In genomic region chr2:27672723-27673486, GRCh38 we compare ENCODE assay signal across 19 cellular contexts.
"Had no signal": no experiment of that assay in that cellular context is flagged by ENCODE, and none has a peak within 500 bp of the region (broad histone marks: within the 10 kb centered on the region; RNA-seq: fewer than 3 reads in every experiment).

No MANE protein-coding gene starts in this region.

- H3K4me3 Mint-ChIP-seq: activated naive CD8-positive, alpha-beta T cell treated with anti-CD3 and anti-CD28 coated beads for 36 hours; neural progenitor cell; T-helper 2 cell treated with Interferon-gamma antibody and Interleukin-4, amounts not matched to agents 5 μg/mL and 100 μg/mL, for 36 hours; type B pancreatic cell had no signal

- H3K4me1 ChIP-seq: neural progenitor cell, pancreas had no signal

- ATAC-seq: esophagus mucosa, left lobe of liver, pancreas had no signal

- FAIRE-seq: bronchial epithelial cell, endometrium, islet of Langerhans, pancreas had no signal

- H3K27me3 Mint-ChIP-seq: activated naive CD8-positive, alpha-beta T cell treated with anti-CD3 and anti-CD28 coated beads for 36 hours; type B pancreatic cell had no signal

- H3K27me3 ChIP-seq: neural progenitor cell, pancreas had no signal

- H3K27ac Mint-ChIP-seq: activated naive CD8-positive, alpha-beta T cell treated with anti-CD3 and anti-CD28 coated beads for 36 hours; neural progenitor cell; T-helper 2 cell treated with Interferon-gamma antibody and Interleukin-4, amounts not matched to agents 5 μg/mL and 100 μg/mL, for 36 hours; type B pancreatic cell had no signal

- H3K4me3 ChIP-seq: neural progenitor cell, pancreas, smooth muscle cell had no signal

- H3K27ac ChIP-seq: neural progenitor cell, pancreas had no signal

- H3K9me3 Mint-ChIP-seq: activated naive CD8-positive, alpha-beta T cell treated with anti-CD3 and anti-CD28 coated beads for 36 hours; neural progenitor cell; T-helper 2 cell treated with Interferon-gamma antibody and Interleukin-4, amounts not matched to agents 5 μg/mL and 100 μg/mL, for 36 hours; type B pancreatic cell had no signal

- H3K4me1 Mint-ChIP-seq: neural progenitor cell had no signal

- DNase-seq: activated CD4-positive, alpha-beta T cell treated with anti-CD3 and anti-CD28 coated beads, Interleukin-2, amount 50 U/mL, for 1 hour; activated gamma-delta T cell treated with Interleukin-2 at 50 U/mL for 16 hours; activated naive CD8-positive, alpha-beta T cell treated with anti-CD3 and anti-CD28 coated beads for 36 hours; activated T-cell treated with anti-CD3 and anti-CD28 coated beads, Interleukin-2, amount 50 U/mL, for 48 hours; aorta; mesendoderm; pancreas; retina; stimulated activated naive CD4-positive, alpha-beta T cell; substantia nigra had no signal
